In genomic region chr18:25503567-25504081, GRCh38 we compare ENCODE assay signal across 8 cellular contexts.
DNase-seq lines count a peak whose midpoint lies in the region; ATAC-seq, FAIRE-seq and TF ChIP-seq lines count a peak whose summit lies in the region.

No MANE protein-coding gene starts in this region.

- no peak overlapping the region for H3K27ac Mint-ChIP-seq in nephron progenitor cell
- no peak overlapping the region for H3K27ac Mint-ChIP-seq in CD8-positive, alpha-beta memory T cell

- no peaks in the 10 kb centered on the region for H3K36me3 ChIP-seq in CD8-positive, alpha-beta memory T cell (ENCODE audit: insufficient read depth, low read length)

- H3K27me3 ChIP-seq in CD8-positive, alpha-beta memory T cell (ENCODE audit: insufficient read depth, low read length, poor library complexity, severe bottlenecking): no peaks in the 10 kb centered on the region

- POLR2A ChIA-PET in CD8-positive, alpha-beta memory T cell (lab: Charles Lee): no interaction called here

- DNase-seq in HTR-8/SVneo (ENCODE audit: insufficient read length, low spot score) (peak; percentile 4), T1000 (lab: John Stamatoyannopoulos, UW) (peak; percentile 23), fibroblast of the conjunctiva (ENCODE audit: low read depth) (peak; percentile 72), nephron progenitor cell (peak; percentile 19), NCI-H146 (lab: John Stamatoyannopoulos, UW) (no peak)
- no peak for DNase-seq in CD8-positive, alpha-beta memory T cell
- no peak for DNase-seq in activated CD8-positive, alpha-beta memory T cell treated with anti-CD3 and anti-CD28 coated beads for 24 hours

- TF ChIP-seq CTCF in nephron progenitor cell (IDR thresholded peaks at IDR 0.05): no peak

- no peaks in the 10 kb centered on the region for H3K4me1 ChIP-seq in CD8-positive, alpha-beta memory T cell (ENCODE audit: insufficient read depth, low read length)

- H3K27me3 Mint-ChIP-seq in nephron progenitor cell (ENCODE audit: low read depth, poor library complexity): peaks cover under 1% of the 10 kb centered on the region
- H3K27me3 Mint-ChIP-seq in CD8-positive, alpha-beta memory T cell: peaks cover 0 to 2% of the 10 kb centered on the region in 2 donors

- H3K27ac ChIP-seq in CD8-positive, alpha-beta memory T cell (ENCODE audit: low read depth, low read length): no peak overlapping the region

- CTCF ChIA-PET in CD8-positive, alpha-beta memory T cell (lab: Charles Lee): no interaction called here

- peaks cover 19% of the 10 kb centered on the region for H3K4me1 Mint-ChIP-seq in nephron progenitor cell
- H3K4me1 Mint-ChIP-seq in CD8-positive, alpha-beta memory T cell: no peaks in the 10 kb centered on the region

- no peaks in the 10 kb centered on the region for H3K9me3 ChIP-seq in CD8-positive, alpha-beta memory T cell (ENCODE audit: low read length)

- no peak overlapping the region for H3K4me3 ChIP-seq in CD8-positive, alpha-beta memory T cell (ENCODE audit: low read length)

- no peak for ATAC-seq in GM19467 (IDR thresholded peaks at IDR 0.05; ENCODE audit: unreplicated experiment)

- H3K9me3 Mint-ChIP-seq in nephron progenitor cell: peaks cover 6% of the 10 kb centered on the region
- peaks cover 0 to 2% (median 0%) of the 10 kb centered on the region in 5 donors for H3K9me3 Mint-ChIP-seq in CD8-positive, alpha-beta memory T cell

- no peak for FAIRE-seq in HTR-8/SVneo (lab: Jason Lieb, UNC)

- H3K4me3 Mint-ChIP-seq in nephron progenitor cell: peak overlapping the region; percentile 76
- H3K4me3 Mint-ChIP-seq in CD8-positive, alpha-beta memory T cell: no peak overlapping the region

- no peaks in the 10 kb centered on the region for H3K36me3 Mint-ChIP-seq in nephron progenitor cell (ENCODE audit: low read depth)
- H3K36me3 Mint-ChIP-seq in CD8-positive, alpha-beta memory T cell: no peaks in the 10 kb centered on the region

Comparison
In these comparisons a context has a peak if more than half of its experiments do, and no peak if none do; other contexts are left out.
1. DNase-seq: peak in HTR-8/SVneo (single experiment), T1000 (single experiment), fibroblast of the conjunctiva (single experiment) and nephron progenitor cell (single experiment); none in CD8-positive, alpha-beta memory T cell (0 of 5), NCI-H146 (single experiment) and activated CD8-positive, alpha-beta memory T cell treated with anti-CD3 and anti-CD28 coated beads for 24 hours (single experiment).